8 cellular contexts compared by ENCODE assay signal in the genomic region with DNA sequence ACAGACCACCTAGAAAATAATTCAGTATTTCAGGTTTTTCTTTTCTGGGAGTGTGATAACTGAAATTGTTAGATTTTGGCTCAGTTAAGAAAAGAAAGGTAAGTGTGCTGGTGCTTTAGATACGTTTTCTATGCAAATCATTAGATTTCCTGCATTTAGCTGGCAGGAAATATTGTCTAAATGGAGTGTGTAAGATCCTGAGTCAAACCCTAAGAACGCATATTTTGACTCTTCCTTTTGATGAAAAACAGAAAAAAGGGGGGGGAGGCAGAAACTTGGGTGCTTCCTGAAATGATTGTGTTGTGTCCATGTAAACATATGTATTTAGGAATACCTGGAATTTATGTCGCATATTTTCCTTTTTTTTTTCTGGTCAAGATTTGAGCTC. TPM values are rescaled to one million over a fixed set of nuclear protein-coding genes. Genes with fewer than 3 reads are reported as not detected.
DNase-seq lines count a peak whose midpoint lies in the region; ATAC-seq and TF ChIP-seq lines count a peak whose summit lies in the region.

No MANE protein-coding gene starts in this region.

- H3K4me3 Mint-ChIP-seq in MCF 10A (ENCODE audit: unreplicated experiment) = peak overlapping the region; percentile 72

- H3K9me3 Mint-ChIP-seq in MCF 10A (ENCODE audit: unreplicated experiment) = no peaks in the 10 kb centered on the region

- H3K4me1 ChIP-seq in ACC112 (ENCODE audit: control insufficient read depth, insufficient read depth, low read length, unreplicated experiment) (peaks cover 38% of the 10 kb centered on the region), HUES48 (ENCODE audit: control insufficient read depth, insufficient read depth, low read length) (peaks cover 28% of the 10 kb centered on the region), mesodermal cell (ENCODE audit: control insufficient read depth, insufficient read depth, low read length, poor library complexity, severe bottlenecking) (peaks cover 52% of the 10 kb centered on the region)

- TF ChIP-seq CTCF in MCF 10A (IDR thresholded peaks at IDR 0.05; ENCODE audit: unreplicated experiment) = no peak

- peaks cover 5% of the 10 kb centered on the region for H3K36me3 Mint-ChIP-seq in MCF 10A (ENCODE audit: insufficient read depth, unreplicated experiment)

- ATAC-seq in HG03045 (IDR thresholded peaks at IDR 0.05; ENCODE audit: unreplicated experiment) = no peak

- H3K9me3 ChIP-seq in HUES48 (ENCODE audit: control insufficient read depth, insufficient read depth, low read length) = no peaks in the 10 kb centered on the region
- H3K9me3 ChIP-seq in mesodermal cell (ENCODE audit: control insufficient read depth, low read length) = no peaks in the 10 kb centered on the region

- peaks cover 37% of the 10 kb centered on the region for H3K79me2 ChIP-seq in ACC112 (ENCODE audit: control insufficient read depth, insufficient read depth, low read length, unreplicated experiment)

- CTCF ChIA-PET in MCF 10A (lab: Yijun Ruan, JAX) = interaction anchor here (0.6 to 1.8 kb wide), 15 partner anchors 9 to 1736 kb away, joined by 3 to 8 read pairs (median 3); no protein-coding TSS in a partner anchor

- intact Hi-C loops in MCF 10A (cut with micrococcal nuclease) = loop anchor here (2.0 to 10.0 kb wide), 4 partner anchors 44 to 386 kb away; partner anchors contain the start of genes RGS10 and TIAL1

- no peak overlapping the region for H3K27ac Mint-ChIP-seq in MCF 10A (ENCODE audit: low read depth, unreplicated experiment)

- H3K9ac ChIP-seq in HUES48 (ENCODE audit: low read depth, low read length) = no peak overlapping the region

- H3K4me3 ChIP-seq in ACC112 (ENCODE audit: low read depth, low read length) (peak overlapping the region; percentile 95), HUES48 (ENCODE audit: low read depth, low read length) (peak overlapping the region; percentile 73), mesodermal cell (ENCODE audit: extremely low read depth, insufficient read depth, low read length, poor library complexity, severe bottlenecking) (peak overlapping the region; percentile 73)

- H3K27ac ChIP-seq in ACC112 (ENCODE audit: low read depth, low read length) (peak overlapping the region; percentile 75), HUES48 (ENCODE audit: low read depth, low read length) (no peak overlapping the region), mesodermal cell (ENCODE audit: low read depth, low read length, severe bottlenecking) (no peak overlapping the region)

- POLR2A ChIA-PET in MCF 10A (lab: Yijun Ruan, JAX) = interaction anchor here (0.6 to 0.7 kb wide), 2 partner anchors 14 to 663 kb away, joined by 3 read pairs; no protein-coding TSS in a partner anchor

- no peaks in the 10 kb centered on the region for H3K27me3 Mint-ChIP-seq in MCF 10A (ENCODE audit: insufficient read depth, unreplicated experiment)

- peak overlapping the region; percentile 92 for H2AFZ ChIP-seq in ACC112 (ENCODE audit: low read length, unreplicated experiment)

- H3K27me3 ChIP-seq in ACC112 (ENCODE audit: insufficient read depth, low read length) (no peaks in the 10 kb centered on the region), HUES48 (ENCODE audit: control insufficient read depth, insufficient read depth, low read length) (peaks cover 18% of the 10 kb centered on the region)

- peaks cover 11% of the 10 kb centered on the region for H3K4me1 Mint-ChIP-seq in MCF 10A (ENCODE audit: insufficient read depth, unreplicated experiment)

- 22 to 39% methylated on average over 3 of the region's 3 CpGs for WGBS in mesodermal cell (ENCODE audit: insufficient coverage in 2 of 2), 2 experiments

- no peaks in the 10 kb centered on the region for H3K36me3 ChIP-seq in ACC112 (ENCODE audit: insufficient read depth, low read length)
- H3K36me3 ChIP-seq in HUES48 (ENCODE audit: control insufficient read depth, insufficient read depth, low read length) = no peaks in the 10 kb centered on the region
- no peaks in the 10 kb centered on the region for H3K36me3 ChIP-seq in mesodermal cell (ENCODE audit: control insufficient read depth, insufficient read depth, low read length)

- no peak for DNase-seq in MCF 10A (ENCODE audit: unreplicated experiment)
- no peak for DNase-seq in NCI-H524 (lab: John Stamatoyannopoulos, UW)
- no peak for DNase-seq in NCI-H2171 treated with DMSO at 0.1 percent for 48 hours (lab: John Stamatoyannopoulos, UW)
- DNase-seq in mesenteric fat pad (ENCODE audit: low spot score) = no peak

- no TSS peak for BruUV-seq in MCF 10A (replicated peaks; lab: Mats Ljungman, UMichigan)

RNA-seq across cellular contexts. Expression of gene GRK5, which starts 1.2 kb away (rescaled TPM):
- total RNA-seq in MCF 10A (2022) (0.82 and 1.2 TPM in 2 replicates), mesenteric fat pad (20.2 TPM)
- 23.7 TPM for polyA plus RNA-seq in mesodermal cell (2013, experiment 1 of 2)
- 20.1 TPM for polyA plus RNA-seq in mesodermal cell (2013, experiment 2 of 2)

RNA-seq across cellular contexts. Expression of gene PRDX3, which starts 29.9 kb away (rescaled TPM):
- 85.6 and 94.4 TPM in 2 replicates for total RNA-seq in MCF 10A (2022)
- polyA plus RNA-seq in mesodermal cell (2013, experiment 1 of 2) = 239 TPM
- 238 TPM for polyA plus RNA-seq in mesodermal cell (2013, experiment 2 of 2)
- 141 TPM for total RNA-seq in mesenteric fat pad

RNA-seq across cellular contexts. Expression of gene SFXN4, which starts 43.0 kb away (rescaled TPM):
- total RNA-seq in MCF 10A (2022) (33.2 and 44.7 TPM in 2 replicates), mesenteric fat pad (18.5 TPM)
- 9.5 TPM for polyA plus RNA-seq in mesodermal cell (2013, experiment 1 of 2)
- polyA plus RNA-seq in mesodermal cell (2013, experiment 2 of 2) = 7.7 TPM
